In genomic region chr5:55868846-55869245, GRCh38 we compare ENCODE assay signal across 8 cellular contexts. TPM values are rescaled to one million over a fixed set of nuclear protein-coding genes. Genes with fewer than 3 reads are reported as not detected.
DNase-seq lines count a peak whose midpoint lies in the region; ATAC-seq, FAIRE-seq and TF ChIP-seq lines count a peak whose summit lies in the region.

No MANE protein-coding gene starts in this region.

- H3K4me1 ChIP-seq in GM12878 (ENCODE audit: control insufficient read depth, insufficient read depth, low read length) = no peaks in the 10 kb centered on the region

- no peaks in the 10 kb centered on the region for H3K36me3 ChIP-seq in GM12878 (ENCODE audit: control insufficient read depth in 2 of 2, insufficient read depth in 2 of 2, low read length in 1 of 2)

- TF ChIP-seq RAD21 in GM12878 (IDR thresholded peaks at IDR 0.05; ENCODE audit: insufficient read depth, low read depth, low read length) = no peak

- POLR2A ChIA-PET in GM12878 (lab: Charles Lee) = interaction anchor here (1.0 to 1.1 kb wide), 2 partner anchors 9 to 12 kb away, joined by 3 read pairs; no protein-coding TSS in a partner anchor

- RAD21 ChIA-PET in GM12878 (lab: Charles Lee; ENCODE audit: unreplicated experiment) = interaction anchor here (0.9 to 1.2 kb wide), 3 partner anchors 11 to 46 kb away, joined by 3 to 5 read pairs (median 3); no protein-coding TSS in a partner anchor

- CTCF ChIA-PET in GM12878 (lab: Yijun Ruan, JAX) = interaction anchor here (1.1 to 2.0 kb wide), 3 partner anchors 9 to 51 kb away, joined by 3 to 8 read pairs (median 3); no protein-coding TSS in a partner anchor

- peak; percentile 27 for ATAC-seq in GM12878
- ATAC-seq in GM18858 (IDR thresholded peaks at IDR 0.05; ENCODE audit: unreplicated experiment) = no peak
- ATAC-seq in HG02678 (IDR thresholded peaks at IDR 0.05; ENCODE audit: unreplicated experiment) = no peak

- WGBS in GM12878 (ENCODE audit: insufficient coverage, insufficient replicate concordance, low lambda C conversion rate, missing lambda C conversion rate) = 0% methylated on average over 1 of the region's 1 CpG

- SMC1A ChIA-PET in GM12878 (lab: Charles Lee; ENCODE audit: uncharacterized antibody, unreplicated experiment) = interaction anchor here (0.9 to 3.3 kb wide), 5 partner anchors 11 to 52 kb away, joined by 3 to 31 read pairs (median 4); partner anchors contain the start of gene IL31RA

- no TSS peak for BruUV-seq in GM12878 (replicated peaks; lab: Mats Ljungman, UMichigan)

- no peak overlapping the region for H2AFZ ChIP-seq in GM12878 (ENCODE audit: control insufficient read depth, low read depth, low read length)

- no peak for FAIRE-seq in GM12878 (lab: Jason Lieb, UNC)

- no peak overlapping the region for H3K9ac ChIP-seq in GM12878 (ENCODE audit: control insufficient read depth, insufficient read depth, low read length)

- no peak for TF ChIP-seq POLR2A in GM12878 (IDR thresholded peaks at IDR 0.05; ENCODE audit: low read depth, low read length)

- TF ChIP-seq CTCF in GM12878 (IDR thresholded peaks at IDR 0.05 in 2 of 3, conservative IDR thresholded peaks at IDR 0.05 in 1 of 3; ENCODE audit: control insufficient read depth in 2 of 3, extremely low read depth in 1 of 3, insufficient read depth in 1 of 3, low read depth in 3 of 3, low read length in 3 of 3) = no peak

- intact Hi-C loops in GM12878 (cut with micrococcal nuclease; ENCODE audit: unreplicated experiment) = no loop called here

- H3K4me3 ChIP-seq in GM12878 = no peak overlapping the region

- no peaks in the 10 kb centered on the region; a peak in 1 of 4 replicates for H3K27me3 ChIP-seq in GM12878 (replicated peaks in 1 of 2; ENCODE audit: control insufficient read depth in 2 of 2, insufficient read depth in 2 of 2, low read length in 1 of 2)

- H3K9me3 ChIP-seq in GM12878 (replicated peaks; ENCODE audit: control insufficient read depth, insufficient read depth, low read length) = no peaks in the 10 kb centered on the region

- H3K79me2 ChIP-seq in GM12878 (ENCODE audit: control insufficient read depth, insufficient read depth, low read length) = no peaks in the 10 kb centered on the region

- in situ Hi-C loops in GM12878 (cut with MboI) = no loop called here

- no peaks in the 10 kb centered on the region for H4K20me1 ChIP-seq in GM12878 (ENCODE audit: control insufficient read depth, insufficient read depth)

- no peak overlapping the region for H3K4me2 ChIP-seq in GM12878 (ENCODE audit: control insufficient read depth, insufficient read depth)

- H3K27ac ChIP-seq in GM12878 (ENCODE audit: control insufficient read depth, insufficient read depth) = no peak overlapping the region

- DNase-seq in COLO829 (ENCODE audit: low spot score) (peak; percentile 15), MV-4-11 (lab: John Stamatoyannopoulos, UW) (peak; percentile 90), GM12878 (ENCODE audit: low read depth, low spot score) (no peak), pulmonary artery endothelial cell (ENCODE audit: low read depth, low spot score) (peak; percentile 98), amygdala (lab: John Stamatoyannopoulos, UW) (no peak), putamen (ENCODE audit: low spot score) (no peak)

- TF ChIP-seq EP300 in GM12878 (IDR thresholded peaks at IDR 0.05; ENCODE audit: borderline replicate concordance in 1 of 2, control insufficient read depth in 1 of 2, low read depth in 2 of 2, low read length in 2 of 2) = no peak

TF ChIP-seq in GM12878, 131 proteins besides CTCF, POLR2A, EP300 and RAD21 (continues in another document):
- TF ChIP-seq NR2C1 (IDR thresholded peaks at IDR 0.05) (no peak), RB1 (IDR thresholded peaks at IDR 0.05; ENCODE audit: borderline replicate concordance) (no peak), TCF12 (IDR thresholded peaks at IDR 0.05; ENCODE audit: low read depth, low read length) (no peak), JUNB (IDR thresholded peaks at IDR 0.05) (no peak), CUX1 (IDR thresholded peaks at IDR 0.05; ENCODE audit: insufficient replicate concordance, low read depth, low read length) (no peak), SMARCA5 (IDR thresholded peaks at IDR 0.05) (no peak), SRF (IDR thresholded peaks at IDR 0.05; ENCODE audit: low read depth in 2 of 2, low read length in 2 of 2) (no peak)
- TF ChIP-seq, protein P1, sequence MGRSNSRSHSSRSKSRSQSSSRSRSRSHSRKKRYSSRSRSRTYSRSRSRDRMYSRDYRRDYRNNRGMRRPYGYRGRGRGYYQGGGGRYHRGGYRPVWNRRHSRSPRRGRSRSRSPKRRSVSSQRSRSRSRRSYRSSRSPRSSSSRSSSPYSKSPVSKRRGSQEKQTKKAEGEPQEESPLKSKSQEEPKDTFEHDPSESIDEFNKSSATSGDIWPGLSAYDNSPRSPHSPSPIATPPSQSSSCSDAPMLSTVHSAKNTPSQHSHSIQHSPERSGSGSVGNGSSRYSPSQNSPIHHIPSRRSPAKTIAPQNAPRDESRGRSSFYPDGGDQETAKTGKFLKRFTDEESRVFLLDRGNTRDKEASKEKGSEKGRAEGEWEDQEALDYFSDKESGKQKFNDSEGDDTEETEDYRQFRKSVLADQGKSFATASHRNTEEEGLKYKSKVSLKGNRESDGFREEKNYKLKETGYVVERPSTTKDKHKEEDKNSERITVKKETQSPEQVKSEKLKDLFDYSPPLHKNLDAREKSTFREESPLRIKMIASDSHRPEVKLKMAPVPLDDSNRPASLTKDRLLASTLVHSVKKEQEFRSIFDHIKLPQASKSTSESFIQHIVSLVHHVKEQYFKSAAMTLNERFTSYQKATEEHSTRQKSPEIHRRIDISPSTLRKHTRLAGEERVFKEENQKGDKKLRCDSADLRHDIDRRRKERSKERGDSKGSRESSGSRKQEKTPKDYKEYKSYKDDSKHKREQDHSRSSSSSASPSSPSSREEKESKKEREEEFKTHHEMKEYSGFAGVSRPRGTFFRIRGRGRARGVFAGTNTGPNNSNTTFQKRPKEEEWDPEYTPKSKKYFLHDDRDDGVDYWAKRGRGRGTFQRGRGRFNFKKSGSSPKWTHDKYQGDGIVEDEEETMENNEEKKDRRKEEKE (IDR thresholded peaks at IDR 0.05) = no peak

RNA-seq across cellular contexts. Expression of gene IL31RA, which starts 17.7 kb away (rescaled TPM):
- not detected in 2 replicates for total RNA-seq in GM12878 (2013; cell fraction: nucleolus; rRNA removed)
- total RNA-seq in GM12878 (2014; rRNA removed) (0.11 and 0.28 TPM in 2 replicates), GM12878 (2014; rRNA removed; fragmentation: Illumina TruSeq; extraction: Trizol) (0.13 and 0.14 TPM in 2 replicates), GM12878 (2021) (0.21 and 0.31 TPM in 2 replicates), pulmonary artery endothelial cell (0.21 and 0.73 TPM in 2 replicates)
- 0.12 TPM for polyA plus RNA-seq in GM12878 (2011; ENCODE audit: low read depth)
- polyA plus RNA-seq in GM12878 (2011; rRNA removed) (0.10 TPM in 2 replicates), GM12878 (2014; fragmentation: Illumina TruSeq; extraction: Trizol) (0.15 and 0.30 TPM in 2 replicates), GM12878 (2014; fragmentation: Nextera tagmentation; extraction: Ambion mirVana) (under 1 TPM; 0.03 to 0.07 TPM), GM12878 (2014; rRNA removed) (0.09 and 0.10 TPM in 2 replicates), GM12878 (2016; fragmentation: Nextera tagmentation; extraction: Ambion mirVana) (not detected)
- polyA plus RNA-seq in GM12878 (2011; cell fraction: cytosol; rRNA removed) = 0.04 TPM in 1 of 2 replicates, not detected in the other
- polyA plus RNA-seq in GM12878 (2011; cell fraction: nucleus; rRNA removed) = 0.09 and 0.10 TPM in 2 replicates
- polyA plus RNA-seq in GM12878 (2012) = not detected in 2 replicates
- polyA minus RNA-seq in GM12878 (2011; rRNA and poly(A)+ RNA removed) = 0.10 and 0.51 TPM in 2 replicates
- polyA minus RNA-seq in GM12878 (2011; cell fraction: cytosol; rRNA and poly(A)+ RNA removed) = not detected in 2 replicates
- polyA minus RNA-seq in GM12878 (2011; cell fraction: nucleus; rRNA and poly(A)+ RNA removed) = not detected in 2 replicates

Comparison
In these comparisons a context has a peak if more than half of its experiments do, and no peak if none do; other contexts are left out.
1. DNase-seq: peak in COLO829 (single experiment), MV-4-11 (single experiment) and pulmonary artery endothelial cell (single experiment); none in GM12878 (single experiment), amygdala (0 of 56) and putamen (single experiment).